In genomic region chr4:74156521-74156920, GRCh38 we compare ENCODE assay signal across 17 cellular contexts. TPM values are rescaled to one million over a fixed set of nuclear protein-coding genes. Genes with fewer than 3 reads are reported as not detected.
DNase-seq lines count a peak whose midpoint lies in the region; ATAC-seq, FAIRE-seq and TF ChIP-seq lines count a peak whose summit lies in the region.
"Had no signal": no experiment of that assay in that cellular context is flagged by ENCODE, and none has a peak within 500 bp of the region (broad histone marks: within the 10 kb centered on the region; RNA-seq: fewer than 3 reads in every experiment).

No MANE protein-coding gene starts in this region.

- no peak for TF ChIP-seq CTCF in keratinocyte (optimal IDR thresholded peaks at IDR 0.05 in 1 of 3, IDR thresholded peaks at IDR 0.05 in 1 of 3, conservative IDR thresholded peaks at IDR 0.05 in 1 of 3; ENCODE audit: extremely low read depth in 1 of 3, insufficient read depth in 2 of 3, low read length in 3 of 3)

- no peak overlapping the region for H3K27ac Mint-ChIP-seq in stimulated activated naive CD8-positive, alpha-beta T cell treated with anti-CD3 and anti-CD28 coated beads, Interleukin-15, Interleukin-2, amounts not matched to agents 100 ng/mL and 50 ng/mL, for 24 hours
- H3K27ac Mint-ChIP-seq in activated T-helper 2 cell treated with anti-CD3 and anti-CD28 coated beads, Interferon-gamma antibody, Interleukin-2, Interleukin-4, amounts not matched to agents 10 μg/mL and 5 μg/mL and 100 μg/mL, durations not matched to agents 14 hours and 24 hours and 36 hours: no peak overlapping the region
- no peak overlapping the region for H3K27ac Mint-ChIP-seq in stimulated activated memory B cell treated with anti-CD40 and anti-IgM and Interleukin-4, amounts not matched to agents 10 μg/mL and 1 μg/mL and 100 μg/mL, for 72 hours
- H3K27ac Mint-ChIP-seq: memory B cell; stimulated activated effector memory CD8-positive, alpha-beta T cell treated with anti-CD3 and anti-CD28 coated beads, Interleukin-12 subunit alpha, Interleukin-12 subunit beta, amount 100 ng/mL, for 72 hours had no signal

- no peak overlapping the region for H3K4me3 ChIP-seq in keratinocyte (ENCODE audit: control insufficient read depth in 2 of 3, extremely low read depth in 1 of 3, insufficient read depth in 2 of 3, low read depth in 1 of 3, low read length in 3 of 3)

- H3K27me3 ChIP-seq in keratinocyte (ENCODE audit: control insufficient read depth, extremely low read depth, insufficient read depth, low read length): no peaks in the 10 kb centered on the region
- H3K27me3 ChIP-seq: BLaER1 had no signal

- no peak overlapping the region for H3K27ac ChIP-seq in keratinocyte (ENCODE audit: control insufficient read depth, insufficient read depth, low read length)
- H3K27ac ChIP-seq: BLaER1 had no signal

- H3K4me3 Mint-ChIP-seq in stimulated activated naive CD8-positive, alpha-beta T cell treated with anti-CD3 and anti-CD28 coated beads, Interleukin-15, Interleukin-2, amounts not matched to agents 100 ng/mL and 50 ng/mL, for 24 hours: peak overlapping the region; percentile 85
- peak overlapping the region; percentile 9 for H3K4me3 Mint-ChIP-seq in activated T-helper 2 cell treated with anti-CD3 and anti-CD28 coated beads, Interferon-gamma antibody, Interleukin-2, Interleukin-4, amounts not matched to agents 10 μg/mL and 5 μg/mL and 100 μg/mL, durations not matched to agents 14 hours and 24 hours and 36 hours (ENCODE audit: low read depth)
- H3K4me3 Mint-ChIP-seq in stimulated activated memory B cell treated with anti-CD40 and anti-IgM and Interleukin-4, amounts not matched to agents 10 μg/mL and 1 μg/mL and 100 μg/mL, for 72 hours: no peak overlapping the region

- peaks cover 20% of the 10 kb centered on the region for H3K4me1 ChIP-seq in keratinocyte (ENCODE audit: control insufficient read depth, extremely low read depth, insufficient read depth, low read length)

- no peaks in the 10 kb centered on the region for H3K9me3 ChIP-seq in keratinocyte (ENCODE audit: control insufficient read depth, low read depth, low read length)
- H3K9me3 ChIP-seq: BLaER1 had no signal

- dilution Hi-C loops in keratinocyte (cut with MboI; ENCODE audit: extremely low pct_ligation_motif_present, low sequenced_read_pairs): no loop called here

- peaks cover 13% of the 10 kb centered on the region for H3K27me3 Mint-ChIP-seq in stimulated activated naive CD8-positive, alpha-beta T cell treated with anti-CD3 and anti-CD28 coated beads, Interleukin-15, Interleukin-2, amounts not matched to agents 100 ng/mL and 50 ng/mL, for 24 hours
- H3K27me3 Mint-ChIP-seq in activated T-helper 2 cell treated with anti-CD3 and anti-CD28 coated beads, Interferon-gamma antibody, Interleukin-2, Interleukin-4, amounts not matched to agents 10 μg/mL and 5 μg/mL and 100 μg/mL, durations not matched to agents 14 hours and 24 hours and 36 hours (ENCODE audit: low read depth): peaks cover 30% of the 10 kb centered on the region
- no peaks in the 10 kb centered on the region for H3K27me3 Mint-ChIP-seq in stimulated activated memory B cell treated with anti-CD40 and anti-IgM and Interleukin-4, amounts not matched to agents 10 μg/mL and 1 μg/mL and 100 μg/mL, for 72 hours
- H3K27me3 Mint-ChIP-seq: memory B cell had no signal

- H4K20me1 ChIP-seq in keratinocyte (ENCODE audit: control insufficient read depth, extremely low read depth, insufficient read depth, low read length): no peaks in the 10 kb centered on the region

- no peak for DNase-seq in stimulated activated naive CD8-positive, alpha-beta T cell treated with anti-CD3 and anti-CD28 coated beads, Interleukin-15, Interleukin-2, amounts not matched to agents 100 U/mL and 50 U/mL, for 24 hours
- no peak for DNase-seq in activated T-helper 2 cell treated with anti-CD3 and anti-CD28 coated beads, Interferon-gamma antibody, Interleukin-2, Interleukin-4, amounts not matched to agents 10 μg/mL and 5 μg/mL and 100 μg/mL, durations not matched to agents 14 hours and 24 hours and 36 hours (ENCODE audit: low spot score)
- DNase-seq in keratinocyte (ENCODE audit: low read depth, low spot score): no peak
- DNase-seq in GM19238 (ENCODE audit: insufficient read length, low spot score): no peak
- no peak for DNase-seq in effector CD8-positive, alpha-beta T cell (lab: John Stamatoyannopoulos, UW)
- DNase-seq: NCI-H146; NCI-H69; Right ventricle myocardium superior; stimulated activated CD4-positive, alpha-beta T cell treated with anti-CD3 and anti-CD28 coated beads, Interleukin-2, amount 100 ng/mL, for 48 hours had no signal

- intact Hi-C loops in activated T-helper 2 cell treated with anti-CD3 and anti-CD28 coated beads, Interferon-gamma antibody, Interleukin-2, Interleukin-4, amounts not matched to agents 10 μg/mL and 5 μg/mL and 100 μg/mL, durations not matched to agents 14 hours and 24 hours and 36 hours (cut with micrococcal nuclease): loop anchor here (10.0 kb wide), 1 partner anchor 1092 kb away; the partner anchor contains the start of gene COX18

- H3K79me2 ChIP-seq in keratinocyte (ENCODE audit: control insufficient read depth, insufficient read depth, low read length): peaks cover 23% of the 10 kb centered on the region

- H3K9me3 Mint-ChIP-seq in stimulated activated naive CD8-positive, alpha-beta T cell treated with anti-CD3 and anti-CD28 coated beads, Interleukin-15, Interleukin-2, amounts not matched to agents 100 ng/mL and 50 ng/mL, for 24 hours: no peaks in the 10 kb centered on the region
- H3K9me3 Mint-ChIP-seq in activated T-helper 2 cell treated with anti-CD3 and anti-CD28 coated beads, Interferon-gamma antibody, Interleukin-2, Interleukin-4, amounts not matched to agents 10 μg/mL and 5 μg/mL and 100 μg/mL, durations not matched to agents 14 hours and 24 hours and 36 hours: no peaks in the 10 kb centered on the region
- no peaks in the 10 kb centered on the region for H3K9me3 Mint-ChIP-seq in stimulated activated memory B cell treated with anti-CD40 and anti-IgM and Interleukin-4, amounts not matched to agents 10 μg/mL and 1 μg/mL and 100 μg/mL, for 72 hours
- H3K9me3 Mint-ChIP-seq: memory B cell; stimulated activated effector memory CD8-positive, alpha-beta T cell treated with anti-CD3 and anti-CD28 coated beads, Interleukin-12 subunit alpha, Interleukin-12 subunit beta, amount 100 ng/mL, for 72 hours had no signal

- peak overlapping the region; percentile 96 for H3K4me2 ChIP-seq in keratinocyte (ENCODE audit: control insufficient read depth, extremely low read depth, insufficient read depth, low read depth, low read length)

- ATAC-seq in stimulated activated naive CD8-positive, alpha-beta T cell treated with anti-CD3 and anti-CD28 coated beads, Interleukin-15, Interleukin-2, amounts not matched to agents 100 U/mL and 50 U/mL, for 24 hours: no peak
- ATAC-seq in GM21619 (IDR thresholded peaks at IDR 0.05; ENCODE audit: unreplicated experiment): no peak
- ATAC-seq in stimulated activated memory B cell treated with anti-CD40 and anti-IgM and Interleukin-4, amounts not matched to agents 10 μg/mL and 1 μg/mL and 100 μg/mL, for 72 hours: no peak
- ATAC-seq: esophagus mucosa; stimulated activated effector memory CD8-positive, alpha-beta T cell treated with anti-CD3 and anti-CD28 coated beads, Interleukin-12 subunit alpha, Interleukin-12 subunit beta, amount 100 ng/mL, for 72 hours had no signal

- H3K9ac ChIP-seq in keratinocyte (ENCODE audit: control insufficient read depth, extremely low read depth, insufficient read depth, low read length): no peak overlapping the region

- no peak overlapping the region for H2AFZ ChIP-seq in keratinocyte (ENCODE audit: control insufficient read depth, low read length)

- peaks cover 29% of the 10 kb centered on the region for H3K4me1 Mint-ChIP-seq in stimulated activated naive CD8-positive, alpha-beta T cell treated with anti-CD3 and anti-CD28 coated beads, Interleukin-15, Interleukin-2, amounts not matched to agents 100 ng/mL and 50 ng/mL, for 24 hours (ENCODE audit: low read depth)
- H3K4me1 Mint-ChIP-seq in activated T-helper 2 cell treated with anti-CD3 and anti-CD28 coated beads, Interferon-gamma antibody, Interleukin-2, Interleukin-4, amounts not matched to agents 10 μg/mL and 5 μg/mL and 100 μg/mL, durations not matched to agents 14 hours and 24 hours and 36 hours (ENCODE audit: low read depth): peaks cover 25% of the 10 kb centered on the region
- peaks cover 16% of the 10 kb centered on the region for H3K4me1 Mint-ChIP-seq in stimulated activated memory B cell treated with anti-CD40 and anti-IgM and Interleukin-4, amounts not matched to agents 10 μg/mL and 1 μg/mL and 100 μg/mL, for 72 hours

- FAIRE-seq in keratinocyte (lab: Jason Lieb, UNC): no peak
- FAIRE-seq: G401.6 had no signal

- H3K9me1 ChIP-seq in keratinocyte (ENCODE audit: control insufficient read depth, extremely low read depth, insufficient read depth, low read length): no peaks in the 10 kb centered on the region

- H3K36me3 ChIP-seq in keratinocyte (ENCODE audit: control insufficient read depth in 2 of 2, extremely low read depth in 1 of 2, insufficient read depth in 2 of 2, low read length in 2 of 2): peaks cover 5 to 8% of the 10 kb centered on the region in 2 experiments

- H3K36me3 Mint-ChIP-seq in stimulated activated naive CD8-positive, alpha-beta T cell treated with anti-CD3 and anti-CD28 coated beads, Interleukin-15, Interleukin-2, amounts not matched to agents 100 ng/mL and 50 ng/mL, for 24 hours (ENCODE audit: low read depth): peaks cover 22% of the 10 kb centered on the region
- H3K36me3 Mint-ChIP-seq in activated T-helper 2 cell treated with anti-CD3 and anti-CD28 coated beads, Interferon-gamma antibody, Interleukin-2, Interleukin-4, amounts not matched to agents 10 μg/mL and 5 μg/mL and 100 μg/mL, durations not matched to agents 14 hours and 24 hours and 36 hours (ENCODE audit: low read depth): peaks cover 23% of the 10 kb centered on the region
- peaks cover 6% of the 10 kb centered on the region for H3K36me3 Mint-ChIP-seq in stimulated activated memory B cell treated with anti-CD40 and anti-IgM and Interleukin-4, amounts not matched to agents 10 μg/mL and 1 μg/mL and 100 μg/mL, for 72 hours

RNA-seq across cellular contexts. Expression of gene MTHFD2L, which starts 1.4 kb away (rescaled TPM):
- 8.6 TPM in 2 replicates for total RNA-seq in activated T-helper 2 cell treated with anti-CD3 and anti-CD28 coated beads, Interferon-gamma antibody, Interleukin-2, Interleukin-4, amounts not matched to agents 10 μg/mL and 5 μg/mL and 100 μg/mL, durations not matched to agents 14 hours and 24 hours and 36 hours
- polyA plus RNA-seq in keratinocyte: 8.9 to 30.4 TPM (median 27.0 TPM) in 3 replicates
- 9.7 TPM for polyA plus RNA-seq in keratinocyte (2011; ENCODE audit: low read depth)
- polyA plus RNA-seq in keratinocyte (2011; cell fraction: cytosol; rRNA removed): 13.2 and 23.9 TPM in 2 replicates
- polyA plus RNA-seq in keratinocyte (2011; cell fraction: nucleus; rRNA removed): 32.4 and 45.1 TPM in 2 replicates
- polyA plus RNA-seq in keratinocyte (2012; ENCODE audit: low replicate concordance): 9.0 and 10.8 TPM in 2 replicates
- polyA minus RNA-seq in keratinocyte: 4.9 to 54.3 TPM (median 33.5 TPM) in 3 replicates
- polyA minus RNA-seq in keratinocyte (2011; cell fraction: cytosol; rRNA and poly(A)+ RNA removed): 33.4 TPM
- polyA minus RNA-seq in keratinocyte (2011; cell fraction: nucleus; rRNA and poly(A)+ RNA removed): 34.2 and 75.0 TPM in 2 replicates

RNA-seq across cellular contexts. Expression of gene CXCL2, which starts 57.5 kb away (rescaled TPM):
- not detected in 2 replicates for total RNA-seq in activated T-helper 2 cell treated with anti-CD3 and anti-CD28 coated beads, Interferon-gamma antibody, Interleukin-2, Interleukin-4, amounts not matched to agents 10 μg/mL and 5 μg/mL and 100 μg/mL, durations not matched to agents 14 hours and 24 hours and 36 hours
- 0.96 to 39.7 TPM (median 9.7 TPM) in 3 replicates for polyA plus RNA-seq in keratinocyte
- polyA plus RNA-seq in keratinocyte (2011; ENCODE audit: low read depth): 1.6 TPM
- polyA plus RNA-seq in keratinocyte (2011; cell fraction: cytosol; rRNA removed): 10.4 and 20.3 TPM in 2 replicates
- polyA plus RNA-seq in keratinocyte (2011; cell fraction: nucleus; rRNA removed): 115 and 181 TPM in 2 replicates
- polyA plus RNA-seq in keratinocyte (2012; ENCODE audit: low replicate concordance): 0.99 and 5.7 TPM in 2 replicates
- 0.69 to 8.7 TPM (median 2.0 TPM) in 3 replicates for polyA minus RNA-seq in keratinocyte
- 18.2 TPM for polyA minus RNA-seq in keratinocyte (2011; cell fraction: cytosol; rRNA and poly(A)+ RNA removed)
- 38.9 and 54.1 TPM in 2 replicates for polyA minus RNA-seq in keratinocyte (2011; cell fraction: nucleus; rRNA and poly(A)+ RNA removed)
